In genomic region chr5:126509339-126509738, GRCh38 we compare ENCODE assay signal across 13 cellular contexts.
A peak's percentile ranks its signal among the peaks of the same experiment; 100 is the strongest.
DNase-seq lines count a peak whose midpoint lies in the region; ATAC-seq, FAIRE-seq and TF ChIP-seq lines count a peak whose summit lies in the region.
"Had no signal": no experiment of that assay in that cellular context is flagged by ENCODE, and none has a peak within 500 bp of the region (broad histone marks: within the 10 kb centered on the region; RNA-seq: fewer than 3 reads in every experiment).

No MANE protein-coding gene starts in this region.

- no peak overlapping the region for H3K4me2 ChIP-seq in HepG2 (ENCODE audit: low read depth, low read length)

- H3K79me2 ChIP-seq in HepG2 (ENCODE audit: insufficient read depth, low read length), result no peaks in the 10 kb centered on the region

- no TSS peak for BruUV-seq in HepG2 (replicated peaks; lab: Mats Ljungman, UMichigan)

- no peak overlapping the region for H3K4me3 ChIP-seq in liver (ENCODE audit: low read depth in 1 of 3, low read length in 3 of 3)
- H3K4me3 ChIP-seq in HepG2 (replicated peaks in 1 of 3; ENCODE audit: insufficient read depth in 1 of 3, low read depth in 2 of 3, low read length in 3 of 3), result no peak overlapping the region
- no peak overlapping the region for H3K4me3 ChIP-seq in muscle layer of duodenum (ENCODE audit: low read depth in 1 of 2, low read length in 2 of 2)
- no peak overlapping the region for H3K4me3 ChIP-seq in uterus

- H3K4me3 Mint-ChIP-seq in effector memory CD8-positive, alpha-beta T cell, result peak overlapping the region in 1 of 2 donors; percentile 60

- ATAC-seq in HepG2 (no peak), GM21576 (IDR thresholded peaks at IDR 0.05; ENCODE audit: unreplicated experiment) (no peak)
- no peak for ATAC-seq in effector memory CD8-positive, alpha-beta T cell (replicated peaks)
- no peak for ATAC-seq in activated CD4-positive, CD25-positive, alpha-beta regulatory T cell treated with anti-CD3 and anti-CD28 coated beads, Interleukin-2, amount 50 U/mL, for 24 hours

- peaks cover 9 to 25% of the 10 kb centered on the region in 2 donors for H3K4me1 Mint-ChIP-seq in effector memory CD8-positive, alpha-beta T cell (ENCODE audit: low read depth in 2 of 2)

- no peaks in the 10 kb centered on the region for H4K20me1 ChIP-seq in HepG2 (ENCODE audit: insufficient read depth, low read length)

- intact Hi-C loops in HepG2 (cut with micrococcal nuclease; ENCODE audit: unreplicated experiment) (no loop called here), uterus (cut with DNase I; ENCODE audit: low total_unique reads) (no loop called here)

- CTCF ChIA-PET in HepG2 (lab: Yijun Ruan, JAX; ENCODE audit: low intra/inter-chr PET ratio, low total read pairs), result no interaction called here

- no peak for TF ChIP-seq POLR2A in HepG2 (IDR thresholded peaks at IDR 0.05; ENCODE audit: insufficient read depth in 1 of 2, low read depth in 2 of 2, low read length in 2 of 2)
- TF ChIP-seq POLR2A in uterus (IDR thresholded peaks at IDR 0.05), result no peak

- H3K9me3 ChIP-seq in liver (ENCODE audit: control insufficient read depth in 4 of 4, low read length in 3 of 4), result no peaks in the 10 kb centered on the region
- H3K9me3 ChIP-seq in HepG2 (ENCODE audit: low read length), result no peaks in the 10 kb centered on the region
- H3K9me3 ChIP-seq in muscle layer of duodenum (ENCODE audit: control insufficient read depth in 1 of 2, low read length in 2 of 2), result no peaks in the 10 kb centered on the region
- H3K9me3 ChIP-seq in uterus, result no peaks in the 10 kb centered on the region

- H3K4me1 ChIP-seq in liver (ENCODE audit: control insufficient read depth in 4 of 4, insufficient read depth in 4 of 4, low read length in 3 of 4), result peaks cover 0 to 2% (median 0%) of the 10 kb centered on the region in 4 donors
- peaks cover 9% of the 10 kb centered on the region; the same call in 1 of the 2 replicates for H3K4me1 ChIP-seq in HepG2 (ENCODE audit: insufficient read depth, low read length)
- H3K4me1 ChIP-seq in muscle layer of duodenum (ENCODE audit: control insufficient read depth in 1 of 2, insufficient read depth in 2 of 2, low read length in 2 of 2), result peaks cover 3% of the 10 kb centered on the region in 2 donors
- no peaks in the 10 kb centered on the region for H3K4me1 ChIP-seq in uterus

- H3K9ac ChIP-seq in liver (ENCODE audit: low read depth in 1 of 2, low read length in 2 of 2), result no peak overlapping the region
- H3K9ac ChIP-seq in HepG2 (ENCODE audit: insufficient read depth, low read depth, low read length), result no peak overlapping the region

- H3K36me3 ChIP-seq in liver (ENCODE audit: control insufficient read depth in 4 of 4, insufficient read depth in 3 of 4, low read depth in 1 of 4, low read length in 3 of 4) (no peaks in the 10 kb centered on the region), HepG2 (replicated peaks in 1 of 2; ENCODE audit: control insufficient read depth in 1 of 2, insufficient read depth in 2 of 2, low read length in 2 of 2) (no peaks in the 10 kb centered on the region), muscle layer of duodenum (ENCODE audit: control insufficient read depth in 1 of 2, insufficient read depth in 2 of 2, low read length in 2 of 2) (no peaks in the 10 kb centered on the region), uterus (no peaks in the 10 kb centered on the region)

- TF ChIP-seq EP300 in HepG2 (IDR thresholded peaks at IDR 0.05; ENCODE audit: low read depth in 2 of 2, low read length in 2 of 2), result no peak
- no peak for TF ChIP-seq EP300 in HepG2 (CRISPR knock-in tag; IDR thresholded peaks at IDR 0.05; ENCODE audit: borderline replicate concordance)

- H3K27ac Mint-ChIP-seq in effector memory CD8-positive, alpha-beta T cell, result peak overlapping the region; percentile 86 to 89

- no peaks in the 10 kb centered on the region for H3K36me3 Mint-ChIP-seq in effector memory CD8-positive, alpha-beta T cell (ENCODE audit: insufficient read depth)
- H3K36me3 Mint-ChIP-seq: IgD-negative memory B cell had no signal

- H3K27me3 ChIP-seq in liver (ENCODE audit: control insufficient read depth in 4 of 4, insufficient read depth in 4 of 4, low read length in 3 of 4), result no peaks in the 10 kb centered on the region
- no peaks in the 10 kb centered on the region for H3K27me3 ChIP-seq in HepG2 (ENCODE audit: control insufficient read depth in 1 of 2, insufficient read depth in 2 of 2, low read length in 2 of 2)
- no peaks in the 10 kb centered on the region for H3K27me3 ChIP-seq in muscle layer of duodenum (ENCODE audit: low read depth, low read length)
- no peaks in the 10 kb centered on the region for H3K27me3 ChIP-seq in uterus

- DNase-seq in HepG2 (ENCODE audit: low spot score) (no peak), uterus (peak in 1 of 2 donors; percentile 51), COLO829 (ENCODE audit: low spot score) (no peak)
- DNase-seq in effector memory CD8-positive, alpha-beta T cell, result no peak
- DNase-seq: activated CD8-positive, alpha-beta memory T cell treated with anti-CD3 and anti-CD28 coated beads for 24 hours; aorta; DMS79 treated with DMSO at 0.1 percent for 48 hours; NCI-H187 had no signal

- no peak for TF ChIP-seq CTCF in liver (IDR thresholded peaks at IDR 0.05; ENCODE audit: low read depth, low read length, missing input control)
- no peak for TF ChIP-seq CTCF in HepG2 (CRISPR knock-in tag; IDR thresholded peaks at IDR 0.05)
- no peak for TF ChIP-seq CTCF in uterus (IDR thresholded peaks at IDR 0.05)

- no peak for FAIRE-seq in HepG2 (lab: Jason Lieb, UNC)

- no peak overlapping the region for H2AFZ ChIP-seq in HepG2 (ENCODE audit: low read length)

- H3K27ac ChIP-seq in liver (ENCODE audit: low read depth in 1 of 2, low read length in 2 of 2) (no peak overlapping the region), HepG2 (ENCODE audit: extremely low read length, insufficient read depth, low read length) (no peak overlapping the region), muscle layer of duodenum (ENCODE audit: low read length) (peak overlapping the region; percentile 63), uterus (peak overlapping the region; percentile 80 to 83)

- H3K9me3 Mint-ChIP-seq in effector memory CD8-positive, alpha-beta T cell, result no peaks in the 10 kb centered on the region
- H3K9me3 Mint-ChIP-seq: IgD-negative memory B cell had no signal

- WGBS in liver, result 90% methylated on average over 5 of the region's 5 CpGs
- 51% methylated on average over 5 of the region's 5 CpGs for WGBS in HepG2 (ENCODE audit: low lambda C conversion rate)

- in situ Hi-C loops in HepG2 (cut with HindIII; ENCODE audit: extremely low pct_ligation_motif_present, low pct_unique_long_range_greater_than_20kb), result no loop called here

- POLR2A ChIA-PET in HepG2 (lab: Yijun Ruan, JAX), result no interaction called here

- H3K27me3 Mint-ChIP-seq in effector memory CD8-positive, alpha-beta T cell, result no peaks in the 10 kb centered on the region

- TF ChIP-seq RAD21 in liver (IDR thresholded peaks at IDR 0.05) (no peak), HepG2 (CRISPR knock-in tag; IDR thresholded peaks at IDR 0.05) (no peak)

TF ChIP-seq in liver, 16 proteins besides CTCF, POLR2A, EP300 and RAD21:
- TF ChIP-seq JUND (IDR thresholded peaks at IDR 0.05) (no peak), NR2F2 (IDR thresholded peaks at IDR 0.05) (peak; percentile 24)

TF ChIP-seq in HepG2, 621 proteins besides CTCF, POLR2A, EP300 and RAD21 (continues in another document):
- TF ChIP-seq ZNF124 (CRISPR knock-in tag; IDR thresholded peaks at IDR 0.05) (no peak), DZIP1 (CRISPR knock-in tag; IDR thresholded peaks at IDR 0.05) (no peak), ZBTB26 (CRISPR knock-in tag; IDR thresholded peaks at IDR 0.05; ENCODE audit: borderline replicate concordance) (no peak), ELF4 (CRISPR knock-in tag; IDR thresholded peaks at IDR 0.05; ENCODE audit: borderline replicate concordance) (no peak), HNRNPH1 (optimal IDR thresholded peaks at IDR 0.05; ENCODE audit: low read depth, low read length) (no peak), MEIS1 (CRISPR knock-in tag; IDR thresholded peaks at IDR 0.05; ENCODE audit: borderline replicate concordance) (no peak), PBX3 (CRISPR knock-in tag; IDR thresholded peaks at IDR 0.05; ENCODE audit: borderline replicate concordance) (no peak), ZBTB21 (CRISPR knock-in tag; IDR thresholded peaks at IDR 0.05) (no peak)

Comparison
In these comparisons a context has a peak if more than half of its experiments do, and no peak if none do; other contexts are left out.
1. H3K27ac ChIP-seq: peak in muscle layer of duodenum (single experiment) and uterus (2 of 2); none in liver (0 of 2) and HepG2 (single experiment).